ENCODE assay signal across 33 cellular contexts in genomic region chr11:126597041-126597440, GRCh38.
"Had no signal": no experiment of that assay in that cellular context is flagged by ENCODE, and none has a peak within 500 bp of the region (broad histone marks: within the 10 kb centered on the region; RNA-seq: fewer than 3 reads in every experiment).

No MANE protein-coding gene starts in this region.

- H3K27me3 ChIP-seq: adrenal gland, body of pancreas, breast epithelium, Peyer's patch, SJSA1 had no signal

- FAIRE-seq: astrocyte, TTC549 had no signal

- H3K4me1 Mint-ChIP-seq: activated CD4-positive, alpha-beta T cell treated with anti-CD3 and anti-CD28 coated beads for 36 hours; activated CD4-positive, alpha-beta T cell treated with anti-CD3 and anti-CD28 coated beads, Interleukin-2, amount 10 ng/mL, durations not matched to agents 7 days and 5 days had no signal

- H3K9me2 ChIP-seq: SK-N-SH had no signal

- H3K9me3 Mint-ChIP-seq: activated CD4-positive, alpha-beta T cell treated with anti-CD3 and anti-CD28 coated beads, Interleukin-2, amount 10 ng/mL, durations not matched to agents 7 days and 5 days; activated naive CD4-positive, alpha-beta T cell treated with anti-CD3 and anti-CD28 coated beads, Interleukin-2, amount 50 U/mL, for 72 hours; activated T-cell treated with anti-CD3 and anti-CD28 coated beads, Interleukin-2, amount 50 U/mL, for 24 hours; activated T-helper 2 cell treated with anti-CD3 and anti-CD28 coated beads, Interferon-gamma antibody, Interleukin-2, Interleukin-4, amounts not matched to agents 10 μg/mL and 5 μg/mL and 100 μg/mL, durations not matched to agents 14 hours and 24 hours and 36 hours; T-helper 1 cell treated with Interleukin-12 subunit alpha and Interleukin-12 subunit beta and Interleukin-4 antibody, amounts not matched to agents 30 μg/mL and 1 μg/mL, for 36 hours; T-helper 2 cell treated with Interferon-gamma antibody and Interleukin-4, amounts not matched to agents 5 μg/mL and 100 μg/mL, for 36 hours had no signal

- H3K27ac ChIP-seq: adrenal gland, body of pancreas, breast epithelium, KMS-11, Peyer's patch, SJSA1 had no signal

- H3K27ac Mint-ChIP-seq: activated CD4-positive, alpha-beta T cell treated with anti-CD3 and anti-CD28 coated beads for 36 hours; activated CD4-positive, alpha-beta T cell treated with anti-CD3 and anti-CD28 coated beads, Interleukin-2, amount 10 ng/mL, durations not matched to agents 7 days and 5 days; activated CD8-positive, alpha-beta T cell treated with anti-CD3 and anti-CD28 coated beads, Interleukin-2, amount 10 ng/mL, durations not matched to agents 7 days and 5 days; activated naive CD4-positive, alpha-beta T cell treated with anti-CD3 and anti-CD28 coated beads for 36 hours; activated naive CD4-positive, alpha-beta T cell treated with anti-CD3 and anti-CD28 coated beads, Interleukin-2, amount 50 U/mL, for 72 hours; activated T-cell treated with anti-CD3 and anti-CD28 coated beads, Interleukin-2, amount 50 U/mL, for 24 hours; activated T-helper 2 cell treated with anti-CD3 and anti-CD28 coated beads, Interferon-gamma antibody, Interleukin-2, Interleukin-4, amounts not matched to agents 10 μg/mL and 5 μg/mL and 100 μg/mL, durations not matched to agents 14 hours and 24 hours and 36 hours; T-helper 1 cell treated with Interleukin-12 subunit alpha and Interleukin-12 subunit beta and Interleukin-4 antibody, amounts not matched to agents 30 μg/mL and 1 μg/mL, for 36 hours; T-helper 2 cell treated with Interferon-gamma antibody and Interleukin-4, amounts not matched to agents 5 μg/mL and 100 μg/mL, for 36 hours had no signal

- ATAC-seq: activated CD4-positive, alpha-beta T cell treated with anti-CD3 and anti-CD28 coated beads for 36 hours; activated CD4-positive, CD25-positive, alpha-beta regulatory T cell treated with anti-CD3 and anti-CD28 coated beads, Interleukin-2, amount 50 U/mL, for 24 hours; activated CD8-positive, alpha-beta T cell treated with anti-CD3 and anti-CD28 coated beads, Interleukin-2, amount 10 ng/mL, durations not matched to agents 7 days and 5 days; activated naive CD4-positive, alpha-beta T cell treated with anti-CD3 and anti-CD28 coated beads, Interleukin-2, amount 50 U/mL, for 72 hours; body of pancreas; PC-3 had no signal

- DNase-seq: activated CD4-positive, alpha-beta T cell treated with anti-CD3 and anti-CD28 coated beads for 36 hours; activated CD4-positive, alpha-beta T cell treated with anti-CD3 and anti-CD28 coated beads, Interleukin-2, amount 10 ng/mL, durations not matched to agents 7 days and 5 days; activated CD4-positive, alpha-beta T cell treated with anti-CD3 and anti-CD28 coated beads, Interleukin-2, amount 50 U/mL, for 48 hours; activated CD8-positive, alpha-beta T cell treated with anti-CD3 and anti-CD28 coated beads, Interleukin-2, amount 10 ng/mL, durations not matched to agents 7 days and 5 days; activated gamma-delta T cell treated with Interleukin-2 at 50 U/mL for 16 hours; activated naive CD4-positive, alpha-beta T cell treated with anti-CD3 and anti-CD28 coated beads for 36 hours; activated T-cell treated with anti-CD3 and anti-CD28 coated beads, Interleukin-2, amount 50 U/mL, for 24 hours; adrenal gland; body of pancreas; NCI-H1092 treated with DMSO at 0.1 percent for 48 hours; NCI-H1417 treated with DMSO at 0.1 percent for 48 hours; NCI-H1694; NCI-H1930; NCI-H2081 treated with DMSO at 0.1 percent for 48 hours; NCI-H226; NCI-H446 treated with DMSO at 0.1 percent for 48 hours; NCI-H524; NK-92 treated with Interleukin-12 subunit alpha and Interleukin-12 subunit beta, amount 100 ng/mL, for 24 hours; PC-3; Peyer's patch; RPMI8226; SHP77 treated with DMSO at 0.1 percent for 48 hours; SK-N-SH had no signal

- H3K36me3 Mint-ChIP-seq: activated naive CD4-positive, alpha-beta T cell treated with anti-CD3 and anti-CD28 coated beads, Interleukin-2, amount 50 U/mL, for 72 hours had no signal

- H3K9ac ChIP-seq: KMS-11, SK-N-SH had no signal

- H3K9me3 ChIP-seq: adrenal gland, body of pancreas, breast epithelium, Peyer's patch, SJSA1, SK-N-SH had no signal

- H3K36me3 ChIP-seq: adrenal gland, breast epithelium, Peyer's patch, SJSA1 had no signal

- H3K4me2 ChIP-seq: KMS-11, SK-N-SH had no signal

- H3K4me3 ChIP-seq: adrenal gland, body of pancreas, breast epithelium, Peyer's patch, SJSA1 had no signal

- H3K4me3 Mint-ChIP-seq: activated CD4-positive, alpha-beta T cell treated with anti-CD3 and anti-CD28 coated beads for 36 hours; activated CD4-positive, alpha-beta T cell treated with anti-CD3 and anti-CD28 coated beads, Interleukin-2, amount 10 ng/mL, durations not matched to agents 7 days and 5 days; activated CD8-positive, alpha-beta T cell treated with anti-CD3 and anti-CD28 coated beads, Interleukin-2, amount 10 ng/mL, durations not matched to agents 7 days and 5 days; activated naive CD4-positive, alpha-beta T cell treated with anti-CD3 and anti-CD28 coated beads for 36 hours; activated T-cell treated with anti-CD3 and anti-CD28 coated beads, Interleukin-2, amount 50 U/mL, for 24 hours; T-helper 1 cell treated with Interleukin-12 subunit alpha and Interleukin-12 subunit beta and Interleukin-4 antibody, amounts not matched to agents 30 μg/mL and 1 μg/mL, for 36 hours; T-helper 2 cell treated with Interferon-gamma antibody and Interleukin-4, amounts not matched to agents 5 μg/mL and 100 μg/mL, for 36 hours had no signal

- H3K4me1 ChIP-seq: adrenal gland, body of pancreas, breast epithelium, Peyer's patch, SJSA1 had no signal
